Comparison of ENCODE assay signal across 1 cellular context in the genomic region with DNA sequence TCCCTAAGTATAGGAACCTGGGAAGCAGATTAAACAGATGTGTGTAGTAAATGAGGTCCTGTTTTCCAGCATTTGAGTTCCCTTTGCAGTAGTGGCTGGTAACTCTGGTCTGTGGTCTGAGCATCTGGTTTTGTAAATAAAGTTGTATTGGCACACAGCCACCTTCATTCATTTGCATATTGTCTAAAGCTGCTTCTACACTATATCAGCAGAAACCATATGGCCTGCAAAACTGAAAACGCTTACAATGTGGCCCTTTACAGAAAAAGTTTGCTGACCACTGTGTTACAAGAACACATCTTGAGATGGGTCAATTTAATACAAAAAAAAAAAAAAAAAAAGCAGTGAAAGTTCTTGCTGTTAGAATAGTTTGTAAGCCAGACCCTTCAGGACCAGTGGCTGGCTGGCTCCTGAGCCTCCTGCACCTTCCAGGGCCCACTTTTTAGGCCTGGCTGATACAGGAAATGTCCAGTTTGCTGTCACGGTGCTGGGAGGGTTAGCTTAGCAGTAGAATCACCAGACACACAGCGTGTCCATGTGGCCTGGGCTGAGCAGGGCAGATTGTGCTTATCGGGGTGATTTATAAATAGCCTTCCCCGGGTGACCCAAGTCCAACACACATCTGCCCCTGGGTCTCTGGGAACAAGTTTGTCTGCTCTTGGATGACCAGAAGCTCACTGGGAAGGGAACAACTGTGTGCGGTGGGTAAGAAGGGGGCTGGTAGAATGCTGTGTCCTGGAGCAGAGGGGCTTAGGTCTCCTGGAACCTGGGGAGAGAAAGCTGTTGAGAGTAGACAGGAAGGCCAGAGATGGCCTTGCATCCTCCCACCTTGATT.
TF ChIP-seq lines count a peak whose summit lies in the region.

No MANE protein-coding gene starts in this region.

TF ChIP-seq in K562, 482 proteins besides CTCF, POLR2A, EP300 and RAD21 (continued from another document and continues in another):
- TF ChIP-seq, protein P1, sequence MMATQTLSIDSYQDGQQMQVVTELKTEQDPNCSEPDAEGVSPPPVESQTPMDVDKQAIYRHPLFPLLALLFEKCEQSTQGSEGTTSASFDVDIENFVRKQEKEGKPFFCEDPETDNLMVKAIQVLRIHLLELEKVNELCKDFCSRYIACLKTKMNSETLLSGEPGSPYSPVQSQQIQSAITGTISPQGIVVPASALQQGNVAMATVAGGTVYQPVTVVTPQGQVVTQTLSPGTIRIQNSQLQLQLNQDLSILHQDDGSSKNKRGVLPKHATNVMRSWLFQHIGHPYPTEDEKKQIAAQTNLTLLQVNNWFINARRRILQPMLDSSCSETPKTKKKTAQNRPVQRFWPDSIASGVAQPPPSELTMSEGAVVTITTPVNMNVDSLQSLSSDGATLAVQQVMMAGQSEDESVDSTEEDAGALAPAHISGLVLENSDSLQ (IDR thresholded peaks at IDR 0.05): peak; percentile 73
- TF ChIP-seq EP400 (IDR thresholded peaks at IDR 0.05): peak; percentile 84
- TF ChIP-seq, protein P2, sequence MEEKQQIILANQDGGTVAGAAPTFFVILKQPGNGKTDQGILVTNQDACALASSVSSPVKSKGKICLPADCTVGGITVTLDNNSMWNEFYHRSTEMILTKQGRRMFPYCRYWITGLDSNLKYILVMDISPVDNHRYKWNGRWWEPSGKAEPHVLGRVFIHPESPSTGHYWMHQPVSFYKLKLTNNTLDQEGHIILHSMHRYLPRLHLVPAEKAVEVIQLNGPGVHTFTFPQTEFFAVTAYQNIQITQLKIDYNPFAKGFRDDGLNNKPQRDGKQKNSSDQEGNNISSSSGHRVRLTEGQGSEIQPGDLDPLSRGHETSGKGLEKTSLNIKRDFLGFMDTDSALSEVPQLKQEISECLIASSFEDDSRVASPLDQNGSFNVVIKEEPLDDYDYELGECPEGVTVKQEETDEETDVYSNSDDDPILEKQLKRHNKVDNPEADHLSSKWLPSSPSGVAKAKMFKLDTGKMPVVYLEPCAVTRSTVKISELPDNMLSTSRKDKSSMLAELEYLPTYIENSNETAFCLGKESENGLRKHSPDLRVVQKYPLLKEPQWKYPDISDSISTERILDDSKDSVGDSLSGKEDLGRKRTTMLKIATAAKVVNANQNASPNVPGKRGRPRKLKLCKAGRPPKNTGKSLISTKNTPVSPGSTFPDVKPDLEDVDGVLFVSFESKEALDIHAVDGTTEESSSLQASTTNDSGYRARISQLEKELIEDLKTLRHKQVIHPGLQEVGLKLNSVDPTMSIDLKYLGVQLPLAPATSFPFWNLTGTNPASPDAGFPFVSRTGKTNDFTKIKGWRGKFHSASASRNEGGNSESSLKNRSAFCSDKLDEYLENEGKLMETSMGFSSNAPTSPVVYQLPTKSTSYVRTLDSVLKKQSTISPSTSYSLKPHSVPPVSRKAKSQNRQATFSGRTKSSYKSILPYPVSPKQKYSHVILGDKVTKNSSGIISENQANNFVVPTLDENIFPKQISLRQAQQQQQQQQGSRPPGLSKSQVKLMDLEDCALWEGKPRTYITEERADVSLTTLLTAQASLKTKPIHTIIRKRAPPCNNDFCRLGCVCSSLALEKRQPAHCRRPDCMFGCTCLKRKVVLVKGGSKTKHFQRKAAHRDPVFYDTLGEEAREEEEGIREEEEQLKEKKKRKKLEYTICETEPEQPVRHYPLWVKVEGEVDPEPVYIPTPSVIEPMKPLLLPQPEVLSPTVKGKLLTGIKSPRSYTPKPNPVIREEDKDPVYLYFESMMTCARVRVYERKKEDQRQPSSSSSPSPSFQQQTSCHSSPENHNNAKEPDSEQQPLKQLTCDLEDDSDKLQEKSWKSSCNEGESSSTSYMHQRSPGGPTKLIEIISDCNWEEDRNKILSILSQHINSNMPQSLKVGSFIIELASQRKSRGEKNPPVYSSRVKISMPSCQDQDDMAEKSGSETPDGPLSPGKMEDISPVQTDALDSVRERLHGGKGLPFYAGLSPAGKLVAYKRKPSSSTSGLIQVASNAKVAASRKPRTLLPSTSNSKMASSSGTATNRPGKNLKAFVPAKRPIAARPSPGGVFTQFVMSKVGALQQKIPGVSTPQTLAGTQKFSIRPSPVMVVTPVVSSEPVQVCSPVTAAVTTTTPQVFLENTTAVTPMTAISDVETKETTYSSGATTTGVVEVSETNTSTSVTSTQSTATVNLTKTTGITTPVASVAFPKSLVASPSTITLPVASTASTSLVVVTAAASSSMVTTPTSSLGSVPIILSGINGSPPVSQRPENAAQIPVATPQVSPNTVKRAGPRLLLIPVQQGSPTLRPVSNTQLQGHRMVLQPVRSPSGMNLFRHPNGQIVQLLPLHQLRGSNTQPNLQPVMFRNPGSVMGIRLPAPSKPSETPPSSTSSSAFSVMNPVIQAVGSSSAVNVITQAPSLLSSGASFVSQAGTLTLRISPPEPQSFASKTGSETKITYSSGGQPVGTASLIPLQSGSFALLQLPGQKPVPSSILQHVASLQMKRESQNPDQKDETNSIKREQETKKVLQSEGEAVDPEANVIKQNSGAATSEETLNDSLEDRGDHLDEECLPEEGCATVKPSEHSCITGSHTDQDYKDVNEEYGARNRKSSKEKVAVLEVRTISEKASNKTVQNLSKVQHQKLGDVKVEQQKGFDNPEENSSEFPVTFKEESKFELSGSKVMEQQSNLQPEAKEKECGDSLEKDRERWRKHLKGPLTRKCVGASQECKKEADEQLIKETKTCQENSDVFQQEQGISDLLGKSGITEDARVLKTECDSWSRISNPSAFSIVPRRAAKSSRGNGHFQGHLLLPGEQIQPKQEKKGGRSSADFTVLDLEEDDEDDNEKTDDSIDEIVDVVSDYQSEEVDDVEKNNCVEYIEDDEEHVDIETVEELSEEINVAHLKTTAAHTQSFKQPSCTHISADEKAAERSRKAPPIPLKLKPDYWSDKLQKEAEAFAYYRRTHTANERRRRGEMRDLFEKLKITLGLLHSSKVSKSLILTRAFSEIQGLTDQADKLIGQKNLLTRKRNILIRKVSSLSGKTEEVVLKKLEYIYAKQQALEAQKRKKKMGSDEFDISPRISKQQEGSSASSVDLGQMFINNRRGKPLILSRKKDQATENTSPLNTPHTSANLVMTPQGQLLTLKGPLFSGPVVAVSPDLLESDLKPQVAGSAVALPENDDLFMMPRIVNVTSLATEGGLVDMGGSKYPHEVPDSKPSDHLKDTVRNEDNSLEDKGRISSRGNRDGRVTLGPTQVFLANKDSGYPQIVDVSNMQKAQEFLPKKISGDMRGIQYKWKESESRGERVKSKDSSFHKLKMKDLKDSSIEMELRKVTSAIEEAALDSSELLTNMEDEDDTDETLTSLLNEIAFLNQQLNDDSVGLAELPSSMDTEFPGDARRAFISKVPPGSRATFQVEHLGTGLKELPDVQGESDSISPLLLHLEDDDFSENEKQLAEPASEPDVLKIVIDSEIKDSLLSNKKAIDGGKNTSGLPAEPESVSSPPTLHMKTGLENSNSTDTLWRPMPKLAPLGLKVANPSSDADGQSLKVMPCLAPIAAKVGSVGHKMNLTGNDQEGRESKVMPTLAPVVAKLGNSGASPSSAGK (IDR thresholded peaks at IDR 0.05): peak; percentile 80
- peak; percentile 89 for TF ChIP-seq MYNN (IDR thresholded peaks at IDR 0.05)
- no peak for TF ChIP-seq MYNN (CRISPR knock-in tag; IDR thresholded peaks at IDR 0.05)
- peak; percentile 79 for TF ChIP-seq BCOR (IDR thresholded peaks at IDR 0.05)
- TF ChIP-seq, protein P3, sequence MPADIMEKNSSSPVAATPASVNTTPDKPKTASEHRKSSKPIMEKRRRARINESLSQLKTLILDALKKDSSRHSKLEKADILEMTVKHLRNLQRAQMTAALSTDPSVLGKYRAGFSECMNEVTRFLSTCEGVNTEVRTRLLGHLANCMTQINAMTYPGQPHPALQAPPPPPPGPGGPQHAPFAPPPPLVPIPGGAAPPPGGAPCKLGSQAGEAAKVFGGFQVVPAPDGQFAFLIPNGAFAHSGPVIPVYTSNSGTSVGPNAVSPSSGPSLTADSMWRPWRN (IDR thresholded peaks at IDR 0.05; ENCODE audit: low read depth): peak; percentile 73; the same call in 1 of the 2 replicates
- TF ChIP-seq PML (IDR thresholded peaks at IDR 0.05; ENCODE audit: low read length): peak; percentile 75
- TF ChIP-seq KDM2B (CRISPR knock-in tag; IDR thresholded peaks at IDR 0.05): no peak
- TF ChIP-seq ZNF668 (CRISPR knock-in tag; IDR thresholded peaks at IDR 0.05): 0 out of 2 replicates have a peak, but pooled peaks have one; percentile 31
- peak; percentile 67 for TF ChIP-seq ZNF384 (IDR thresholded peaks at IDR 0.05; ENCODE audit: low read depth, low read length)
- TF ChIP-seq, protein P4, sequence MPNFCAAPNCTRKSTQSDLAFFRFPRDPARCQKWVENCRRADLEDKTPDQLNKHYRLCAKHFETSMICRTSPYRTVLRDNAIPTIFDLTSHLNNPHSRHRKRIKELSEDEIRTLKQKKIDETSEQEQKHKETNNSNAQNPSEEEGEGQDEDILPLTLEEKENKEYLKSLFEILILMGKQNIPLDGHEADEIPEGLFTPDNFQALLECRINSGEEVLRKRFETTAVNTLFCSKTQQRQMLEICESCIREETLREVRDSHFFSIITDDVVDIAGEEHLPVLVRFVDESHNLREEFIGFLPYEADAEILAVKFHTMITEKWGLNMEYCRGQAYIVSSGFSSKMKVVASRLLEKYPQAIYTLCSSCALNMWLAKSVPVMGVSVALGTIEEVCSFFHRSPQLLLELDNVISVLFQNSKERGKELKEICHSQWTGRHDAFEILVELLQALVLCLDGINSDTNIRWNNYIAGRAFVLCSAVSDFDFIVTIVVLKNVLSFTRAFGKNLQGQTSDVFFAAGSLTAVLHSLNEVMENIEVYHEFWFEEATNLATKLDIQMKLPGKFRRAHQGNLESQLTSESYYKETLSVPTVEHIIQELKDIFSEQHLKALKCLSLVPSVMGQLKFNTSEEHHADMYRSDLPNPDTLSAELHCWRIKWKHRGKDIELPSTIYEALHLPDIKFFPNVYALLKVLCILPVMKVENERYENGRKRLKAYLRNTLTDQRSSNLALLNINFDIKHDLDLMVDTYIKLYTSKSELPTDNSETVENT (CRISPR knock-in tag; IDR thresholded peaks at IDR 0.05): 0 out of 2 replicates have a peak, but pooled peaks have one; percentile 16
- TF ChIP-seq, protein P5, sequence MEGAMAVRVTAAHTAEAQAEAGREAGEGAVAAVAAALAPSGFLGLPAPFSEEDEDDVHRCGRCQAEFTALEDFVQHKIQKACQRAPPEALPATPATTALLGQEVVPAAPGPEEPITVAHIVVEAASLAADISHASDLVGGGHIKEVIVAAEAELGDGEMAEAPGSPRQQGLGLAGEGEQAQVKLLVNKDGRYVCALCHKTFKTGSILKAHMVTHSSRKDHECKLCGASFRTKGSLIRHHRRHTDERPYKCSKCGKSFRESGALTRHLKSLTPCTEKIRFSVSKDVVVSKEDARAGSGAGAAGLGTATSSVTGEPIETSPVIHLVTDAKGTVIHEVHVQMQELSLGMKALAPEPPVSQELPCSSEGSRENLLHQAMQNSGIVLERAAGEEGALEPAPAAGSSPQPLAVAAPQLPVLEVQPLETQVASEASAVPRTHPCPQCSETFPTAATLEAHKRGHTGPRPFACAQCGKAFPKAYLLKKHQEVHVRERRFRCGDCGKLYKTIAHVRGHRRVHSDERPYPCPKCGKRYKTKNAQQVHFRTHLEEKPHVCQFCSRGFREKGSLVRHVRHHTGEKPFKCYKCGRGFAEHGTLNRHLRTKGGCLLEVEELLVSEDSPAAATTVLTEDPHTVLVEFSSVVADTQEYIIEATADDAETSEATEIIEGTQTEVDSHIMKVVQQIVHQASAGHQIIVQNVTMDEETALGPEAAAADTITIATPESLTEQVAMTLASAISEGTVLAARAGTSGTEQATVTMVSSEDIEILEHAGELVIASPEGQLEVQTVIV (CRISPR knock-in tag; IDR thresholded peaks at IDR 0.05; ENCODE audit: borderline replicate concordance): no peak
- TF ChIP-seq, protein P6, sequence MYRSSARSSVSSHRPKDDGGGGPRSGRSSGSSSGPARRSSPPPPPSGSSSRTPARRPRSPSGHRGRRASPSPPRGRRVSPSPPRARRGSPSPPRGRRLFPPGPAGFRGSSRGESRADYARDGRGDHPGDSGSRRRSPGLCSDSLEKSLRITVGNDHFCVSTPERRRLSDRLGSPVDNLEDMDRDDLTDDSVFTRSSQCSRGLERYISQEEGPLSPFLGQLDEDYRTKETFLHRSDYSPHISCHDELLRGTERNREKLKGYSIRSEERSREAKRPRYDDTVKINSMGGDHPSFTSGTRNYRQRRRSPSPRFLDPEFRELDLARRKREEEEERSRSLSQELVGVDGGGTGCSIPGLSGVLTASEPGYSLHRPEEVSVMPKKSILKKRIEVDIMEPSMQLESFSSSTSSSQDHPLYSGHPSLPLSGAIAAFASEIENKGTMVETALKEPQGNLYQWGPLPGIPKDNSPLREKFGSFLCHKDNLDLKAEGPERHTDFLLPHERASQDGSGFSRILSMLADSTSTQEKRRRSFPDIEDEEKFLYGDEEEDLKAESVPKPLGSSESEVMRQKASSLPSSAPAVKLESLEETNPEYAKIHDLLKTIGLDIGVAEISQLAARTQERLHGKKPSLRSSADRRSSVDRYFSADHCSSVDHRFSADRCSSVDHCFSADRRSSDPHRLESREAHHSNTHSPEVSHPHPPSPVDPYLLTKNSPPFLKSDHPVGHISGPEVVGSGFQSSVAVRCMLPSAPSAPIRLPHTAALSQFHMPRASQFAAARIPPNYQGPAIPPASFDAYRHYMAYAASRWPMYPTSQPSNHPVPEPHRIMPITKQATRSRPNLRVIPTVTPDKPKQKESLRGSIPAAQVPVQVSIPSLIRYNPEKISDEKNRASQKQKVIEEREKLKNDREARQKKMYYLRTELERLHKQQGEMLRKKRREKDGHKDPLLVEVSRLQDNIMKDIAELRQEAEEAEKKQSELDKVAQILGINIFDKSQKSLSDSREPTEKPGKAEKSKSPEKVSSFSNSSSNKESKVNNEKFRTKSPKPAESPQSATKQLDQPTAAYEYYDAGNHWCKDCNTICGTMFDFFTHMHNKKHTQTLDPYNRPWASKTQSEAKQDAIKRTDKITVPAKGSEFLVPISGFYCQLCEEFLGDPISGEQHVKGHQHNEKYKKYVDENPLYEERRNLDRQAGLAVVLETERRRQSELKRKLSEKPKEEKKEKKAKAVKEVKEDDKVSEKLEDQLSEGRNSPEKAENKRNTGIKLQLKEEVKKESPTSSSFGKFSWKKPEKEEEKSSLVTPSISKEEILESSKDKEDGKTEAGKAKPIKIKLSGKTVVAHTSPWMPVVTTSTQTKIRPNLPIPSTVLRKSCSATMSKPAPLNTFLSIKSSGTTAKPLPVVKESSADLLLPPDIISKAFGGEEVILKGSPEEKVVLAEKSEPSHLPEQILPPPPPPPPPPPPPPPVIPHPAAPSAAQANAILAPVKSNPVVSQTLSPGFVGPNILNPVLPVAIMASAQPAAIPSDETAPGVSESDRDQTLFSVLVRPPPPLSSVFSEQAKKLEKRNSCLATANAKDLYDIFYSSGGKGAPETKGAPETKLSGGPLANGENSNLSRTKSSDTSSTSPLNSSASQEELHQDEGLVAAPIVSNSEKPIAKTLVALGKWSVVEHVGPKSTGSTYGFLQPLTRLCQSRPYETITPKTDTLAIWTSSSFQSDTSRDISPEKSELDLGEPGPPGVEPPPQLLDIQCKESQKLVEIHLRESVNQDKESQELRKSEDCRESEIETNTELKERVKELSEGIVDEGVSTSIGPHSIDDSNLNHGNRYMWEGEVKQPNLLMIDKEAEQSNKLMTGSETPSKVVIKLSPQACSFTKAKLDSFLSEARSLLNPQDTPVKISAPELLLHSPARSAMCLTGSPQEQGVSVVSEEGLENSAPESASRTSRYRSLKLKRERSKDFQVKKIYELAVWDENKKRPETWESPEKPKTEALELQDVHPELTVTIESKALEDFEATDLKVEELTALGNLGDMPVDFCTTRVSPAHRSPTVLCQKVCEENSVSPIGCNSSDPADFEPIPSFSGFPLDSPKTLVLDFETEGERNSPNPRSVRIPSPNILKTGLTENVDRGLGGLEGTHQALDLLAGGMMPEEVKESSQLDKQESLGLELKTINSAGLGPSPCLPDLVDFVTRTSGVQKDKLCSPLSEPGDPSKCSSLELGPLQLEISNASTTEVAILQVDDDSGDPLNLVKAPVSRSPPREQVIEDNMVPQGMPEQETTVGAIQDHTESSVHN (IDR thresholded peaks at IDR 0.05; ENCODE audit: borderline replicate concordance in 1 of 2, low read depth in 1 of 2): peak in 1 of 2 experiments; percentile 48; a peak in 1 of 4 replicates
- TF ChIP-seq ZNF124 (CRISPR knock-in tag; IDR thresholded peaks at IDR 0.05): no peak
